ENCODE assay signal across 8 cellular contexts in genomic region chr19:8592231-8593009, GRCh38.
A peak's percentile ranks its signal among the peaks of the same experiment; 100 is the strongest.
DNase-seq lines count a peak whose midpoint lies in the region; ATAC-seq and TF ChIP-seq lines count a peak whose summit lies in the region.

No MANE protein-coding gene starts in this region.

- TF ChIP-seq CTCF in neutrophil (IDR thresholded peaks at IDR 0.05), result no peak

- DNase-seq in ELR (ENCODE audit: low read depth) (peak; percentile 75), SHP77 treated with DMSO at 0.1 percent for 48 hours (lab: John Stamatoyannopoulos, UW) (peak; percentile 41), glomerular visceral epithelial cell (ENCODE audit: extremely low spot score) (peak; percentile 10)
- peak; percentile 96 for DNase-seq in activated naive CD4-positive, alpha-beta T cell treated with Interleukin-2 at 50 U/mL for 16 hours
- peak; percentile 96 for DNase-seq in stimulated activated naive CD8-positive, alpha-beta T cell treated with anti-CD3 and anti-CD28 coated beads, Interleukin-15, Interleukin-2, amounts not matched to agents 100 U/mL and 50 U/mL, for 24 hours

- ATAC-seq in stimulated activated naive CD8-positive, alpha-beta T cell treated with anti-CD3 and anti-CD28 coated beads, Interleukin-15, Interleukin-2, amounts not matched to agents 100 U/mL and 50 U/mL, for 24 hours, result peak; percentile 86
- ATAC-seq in HG02610 (IDR thresholded peaks at IDR 0.05; ENCODE audit: unreplicated experiment) (no peak), GM21529 (IDR thresholded peaks at IDR 0.05; ENCODE audit: unreplicated experiment) (no peak)

- H3K9me3 ChIP-seq in neutrophil, result peaks cover 8% of the 10 kb centered on the region

- peak overlapping the region; percentile 18 to 30 for H3K4me3 ChIP-seq in neutrophil (ENCODE audit: low read depth in 1 of 2, low read length in 1 of 2)

- peaks cover 7 to 14% of the 10 kb centered on the region in 2 experiments for H3K4me1 ChIP-seq in neutrophil (ENCODE audit: control insufficient read depth in 1 of 2, insufficient read depth in 1 of 2, low read depth in 1 of 2, low read length in 1 of 2)

- H3K36me3 ChIP-seq in neutrophil, result no peaks in the 10 kb centered on the region

- peaks cover 80% of the 10 kb centered on the region for H3K27me3 ChIP-seq in neutrophil

- no peak overlapping the region for H3K27ac ChIP-seq in neutrophil

Comparison
In these comparisons a context has a peak if more than half of its experiments do, and no peak if none do; other contexts are left out.
1. DNase-seq: peak in every context shown above with its lines; median percentile 96 in activated naive CD4-positive, alpha-beta T cell treated with Interleukin-2 at 50 U/mL for 16 hours; 96 in stimulated activated naive CD8-positive, alpha-beta T cell treated with anti-CD3 and anti-CD28 coated beads, Interleukin-15, Interleukin-2, amounts not matched to agents 100 U/mL and 50 U/mL, for 24 hours; 75 in ELR; 41 in SHP77 treated with DMSO at 0.1 percent for 48 hours; 10 in glomerular visceral epithelial cell.